In genomic region chr7:156147771-156148504, GRCh38 we compare ENCODE assay signal across 17 cellular contexts.
"Had no signal": no experiment of that assay in that cellular context is flagged by ENCODE, and none has a peak within 500 bp of the region (broad histone marks: within the 10 kb centered on the region; RNA-seq: fewer than 3 reads in every experiment).

No MANE protein-coding gene starts in this region.

- DNase-seq: effector memory CD8-positive, alpha-beta T cell; left cardiac atrium; left ventricle myocardium inferior; lower lobe of right lung; natural killer cell; sigmoid colon; stimulated activated CD4-positive, alpha-beta T cell treated with anti-CD3 and anti-CD28 coated beads, Interleukin-4, amount 100 ng/mL, for 4 hours; stimulated activated naive CD8-positive, alpha-beta T cell treated with anti-CD3 and anti-CD28 coated beads, Interleukin-15, Interleukin-2, amounts not matched to agents 100 U/mL and 50 U/mL, for 24 hours had no signal

- H3K9me3 Mint-ChIP-seq: central memory CD8-positive, alpha-beta T cell; effector memory CD8-positive, alpha-beta T cell; natural killer cell; neural crest cell; stimulated activated memory B cell treated with anti-CD40 and anti-IgM and Interleukin-4, amounts not matched to agents 10 μg/mL and 1 μg/mL and 100 μg/mL, for 72 hours had no signal

- H3K4me3 Mint-ChIP-seq: central memory CD8-positive, alpha-beta T cell; effector memory CD8-positive, alpha-beta T cell; natural killer cell; neural crest cell; stimulated activated memory B cell treated with anti-CD40 and anti-IgM and Interleukin-4, amounts not matched to agents 10 μg/mL and 1 μg/mL and 100 μg/mL, for 72 hours had no signal

- H3K4me1 Mint-ChIP-seq: central memory CD8-positive, alpha-beta T cell; natural killer cell; neural crest cell; stimulated activated memory B cell treated with anti-CD40 and anti-IgM and Interleukin-4, amounts not matched to agents 10 μg/mL and 1 μg/mL and 100 μg/mL, for 72 hours had no signal

- H3K9me3 ChIP-seq: left ventricle myocardium inferior, lower lobe of right lung, prostate gland, right atrium auricular region, sigmoid colon, thoracic aorta, tibial nerve had no signal

- ATAC-seq: effector memory CD8-positive, alpha-beta T cell; left cardiac atrium; lower lobe of right lung; natural killer cell; stimulated activated memory B cell treated with anti-CD40 and anti-IgM and Interleukin-4, amounts not matched to agents 10 μg/mL and 1 μg/mL and 100 μg/mL, for 72 hours; stimulated activated naive CD8-positive, alpha-beta T cell treated with anti-CD3 and anti-CD28 coated beads, Interleukin-15, Interleukin-2, amounts not matched to agents 100 U/mL and 50 U/mL, for 24 hours had no signal

- H3K36me3 ChIP-seq: cardiac muscle cell, left ventricle myocardium inferior, lower lobe of right lung, prostate gland, right atrium auricular region, sigmoid colon, thoracic aorta, tibial nerve had no signal

- H3K36me3 Mint-ChIP-seq: natural killer cell; stimulated activated memory B cell treated with anti-CD40 and anti-IgM and Interleukin-4, amounts not matched to agents 10 μg/mL and 1 μg/mL and 100 μg/mL, for 72 hours had no signal

- H3K4me1 ChIP-seq: left ventricle myocardium inferior, lower lobe of right lung, prostate gland, right atrium auricular region, sigmoid colon, tibial nerve had no signal

- H3K27ac ChIP-seq: cardiac muscle cell, coronary artery, left ventricle myocardium inferior, lower lobe of right lung, prostate gland, right atrium auricular region, sigmoid colon, thoracic aorta, tibial nerve had no signal

- H3K27me3 ChIP-seq: cardiac muscle cell, right atrium auricular region, tibial nerve had no signal

- H3K4me3 ChIP-seq: cardiac muscle cell, coronary artery, left ventricle myocardium inferior, lower lobe of right lung, prostate gland, right atrium auricular region, sigmoid colon, thoracic aorta, tibial nerve had no signal

- H3K27ac Mint-ChIP-seq: effector memory CD8-positive, alpha-beta T cell; natural killer cell; stimulated activated memory B cell treated with anti-CD40 and anti-IgM and Interleukin-4, amounts not matched to agents 10 μg/mL and 1 μg/mL and 100 μg/mL, for 72 hours had no signal
